In genomic region chr11:59847620-59848019, GRCh38 we compare ENCODE assay signal across 43 cellular contexts. TPM values are rescaled to one million over a fixed set of nuclear protein-coding genes. Genes with fewer than 3 reads are reported as not detected.
"Had no signal": no experiment of that assay in that cellular context is flagged by ENCODE, and none has a peak within 500 bp of the region (broad histone marks: within the 10 kb centered on the region; RNA-seq: fewer than 3 reads in every experiment).

No MANE protein-coding gene starts in this region.

- H3K4me3 ChIP-seq: adrenal gland, ascending aorta, body of pancreas, breast epithelium, cardiac muscle cell had no signal

- H3K36me3 ChIP-seq: adrenal gland, ascending aorta, brain microvascular endothelial cell, breast epithelium, cardiac muscle cell had no signal

- FAIRE-seq: astrocyte, bronchial epithelial cell had no signal

- H3K27ac Mint-ChIP-seq: activated naive CD4-positive, alpha-beta T cell treated with anti-CD3 and anti-CD28 coated beads for 36 hours; activated naive CD4-positive, alpha-beta T cell treated with anti-CD3 and anti-CD28 coated beads, Interleukin-2, amount 10 ng/mL, durations not matched to agents 7 days and 5 days; activated naive CD4-positive, alpha-beta T cell treated with anti-CD3 and anti-CD28 coated beads, Interleukin-2, amount 50 U/mL, for 24 hours; activated naive CD4-positive, alpha-beta T cell treated with anti-CD3 and anti-CD28 coated beads, Interleukin-2, amount 50 U/mL, for 72 hours; activated naive CD8-positive, alpha-beta T cell; activated naive CD8-positive, alpha-beta T cell treated with anti-CD3 and anti-CD28 coated beads for 36 hours; activated naive CD8-positive, alpha-beta T cell treated with anti-CD3 and anti-CD28 coated beads, Interleukin-2, amount 10 ng/mL, durations not matched to agents 7 days and 5 days; activated naive CD8-positive, alpha-beta T cell treated with anti-CD3 and anti-CD28 coated beads, Interleukin-2, amount 50 U/mL, for 24 hours; activated T-cell treated with anti-CD3 and anti-CD28 coated beads, Interleukin-2, amount 50 U/mL, for 24 hours; activated T-cell treated with anti-CD3 and anti-CD28 coated beads, Interleukin-2, amount 50 U/mL, for 72 hours; activated T-helper 1 cell treated with anti-CD3 and anti-CD28 coated beads, Interleukin-12 subunit alpha, Interleukin-12 subunit beta, Interleukin-2, Interleukin-4 antibody, amounts not matched to agents 30 ng/mL and 10 ng/mL and 1 ng/mL, durations not matched to agents 14 hours and 24 hours and 36 hours; activated T-helper 17 cell treated with anti-CD3 and anti-CD28 coated beads, Interleukin-2, amount 50 U/mL, for 72 hours; activated T-helper 2 cell treated with anti-CD3 and anti-CD28 coated beads, Interferon-gamma antibody, Interleukin-2, Interleukin-4, amounts not matched to agents 10 μg/mL and 5 μg/mL and 100 μg/mL, durations not matched to agents 14 hours and 24 hours and 36 hours; brain had no signal

- H3K4me1 ChIP-seq: adrenal gland, ascending aorta, breast epithelium had no signal

- DNase-seq: activated effector memory CD4-positive, alpha-beta T cell treated with anti-CD3 and anti-CD28 coated beads, Interleukin-2, amount 50 U/mL, for 16 hours; activated effector memory CD4-positive, alpha-beta T cell treated with Interleukin-2 at 50 U/mL for 16 hours; activated gamma-delta T cell; activated gamma-delta T cell treated with Interleukin-2 at 50 U/mL for 16 hours; activated naive CD4-positive, alpha-beta T cell; activated naive CD4-positive, alpha-beta T cell treated with anti-CD3 and anti-CD28 coated beads for 36 hours; activated naive CD4-positive, alpha-beta T cell treated with anti-CD3 and anti-CD28 coated beads, Interleukin-2, amount 10 ng/mL, durations not matched to agents 7 days and 5 days; activated naive CD4-positive, alpha-beta T cell treated with anti-CD3 and anti-CD28 coated beads, Interleukin-2, amount 50 U/mL, for 16 hours; activated naive CD4-positive, alpha-beta T cell treated with Interleukin-2 at 50 U/mL for 16 hours; activated naive CD8-positive, alpha-beta T cell treated with anti-CD3 and anti-CD28 coated beads for 36 hours; activated naive CD8-positive, alpha-beta T cell treated with anti-CD3 and anti-CD28 coated beads, Interleukin-2, amount 10 ng/mL, durations not matched to agents 7 days and 5 days; activated naive CD8-positive, alpha-beta T cell treated with anti-CD3 and anti-CD28 coated beads, Interleukin-2, amount 50 U/mL, for 24 hours; activated T-cell treated with anti-CD3 and anti-CD28 coated beads, Interleukin-2, amount 50 U/mL, for 1 hour; activated T-cell treated with anti-CD3 and anti-CD28 coated beads, Interleukin-2, amount 50 U/mL, for 24 hours; activated T-cell treated with anti-CD3 and anti-CD28 coated beads, Interleukin-2, amount 50 U/mL, for 4 hours; activated T-cell treated with anti-CD3 and anti-CD28 coated beads, Interleukin-2, amount 50 U/mL, for 48 hours; activated T-cell treated with anti-CD3 and anti-CD28 coated beads, Interleukin-2, amount 50 U/mL, for 72 hours; adrenal gland; amniotic stem cell; amygdala; anterior cingulate cortex; aorta; body of pancreas; brain microvascular endothelial cell; caudate nucleus; central memory CD4-positive, alpha-beta T cell; cerebellar nuclear complex had no signal

- H3K27me3 ChIP-seq: adrenal gland, ascending aorta, body of pancreas, brain microvascular endothelial cell, breast epithelium, cardiac muscle cell had no signal

- H3K4me3 Mint-ChIP-seq: activated naive CD4-positive, alpha-beta T cell treated with anti-CD3 and anti-CD28 coated beads for 36 hours; activated naive CD4-positive, alpha-beta T cell treated with anti-CD3 and anti-CD28 coated beads, Interleukin-2, amount 10 ng/mL, durations not matched to agents 7 days and 5 days; activated naive CD4-positive, alpha-beta T cell treated with anti-CD3 and anti-CD28 coated beads, Interleukin-2, amount 50 U/mL, for 24 hours; activated naive CD8-positive, alpha-beta T cell; activated naive CD8-positive, alpha-beta T cell treated with anti-CD3 and anti-CD28 coated beads for 36 hours; activated naive CD8-positive, alpha-beta T cell treated with anti-CD3 and anti-CD28 coated beads, Interleukin-2, amount 10 ng/mL, durations not matched to agents 7 days and 5 days; activated naive CD8-positive, alpha-beta T cell treated with anti-CD3 and anti-CD28 coated beads, Interleukin-2, amount 50 U/mL, for 24 hours; activated T-cell treated with anti-CD3 and anti-CD28 coated beads, Interleukin-2, amount 50 U/mL, for 24 hours; activated T-cell treated with anti-CD3 and anti-CD28 coated beads, Interleukin-2, amount 50 U/mL, for 4 hours; activated T-cell treated with anti-CD3 and anti-CD28 coated beads, Interleukin-2, amount 50 U/mL, for 72 hours; activated T-helper 1 cell treated with anti-CD3 and anti-CD28 coated beads, Interleukin-12 subunit alpha, Interleukin-12 subunit beta, Interleukin-2, Interleukin-4 antibody, amounts not matched to agents 30 ng/mL and 10 ng/mL and 1 ng/mL, durations not matched to agents 14 hours and 24 hours and 36 hours; activated T-helper 17 cell treated with anti-CD3 and anti-CD28 coated beads, Interleukin-2, amount 50 U/mL, for 72 hours; brain; central memory CD8-positive, alpha-beta T cell had no signal

- ATAC-seq: activated naive CD4-positive, alpha-beta T cell treated with anti-CD3 and anti-CD28 coated beads, Interleukin-2, amount 50 U/mL, for 72 hours; activated naive CD8-positive, alpha-beta T cell treated with anti-CD3 and anti-CD28 coated beads, Interleukin-2, amount 50 U/mL, for 24 hours; activated T-cell treated with anti-CD3 and anti-CD28 coated beads, Interleukin-2, amount 50 U/mL, for 4 hours; activated T-cell treated with anti-CD3 and anti-CD28 coated beads, Interleukin-2, amount 50 U/mL, for 72 hours; activated T-helper 17 cell treated with anti-CD3 and anti-CD28 coated beads, Interleukin-2, amount 50 U/mL, for 72 hours; body of pancreas had no signal

- H3K27me3 Mint-ChIP-seq: activated naive CD4-positive, alpha-beta T cell treated with anti-CD3 and anti-CD28 coated beads, Interleukin-2, amount 50 U/mL, for 24 hours had no signal

- H3K9me3 ChIP-seq: adrenal gland, ascending aorta, body of pancreas, breast epithelium had no signal

- H3K4me1 Mint-ChIP-seq: activated naive CD4-positive, alpha-beta T cell treated with anti-CD3 and anti-CD28 coated beads, Interleukin-2, amount 10 ng/mL, durations not matched to agents 7 days and 5 days; activated naive CD4-positive, alpha-beta T cell treated with anti-CD3 and anti-CD28 coated beads, Interleukin-2, amount 50 U/mL, for 24 hours; activated naive CD8-positive, alpha-beta T cell treated with anti-CD3 and anti-CD28 coated beads for 36 hours; activated naive CD8-positive, alpha-beta T cell treated with anti-CD3 and anti-CD28 coated beads, Interleukin-2, amount 10 ng/mL, durations not matched to agents 7 days and 5 days; activated naive CD8-positive, alpha-beta T cell treated with anti-CD3 and anti-CD28 coated beads, Interleukin-2, amount 50 U/mL, for 24 hours; activated T-helper 17 cell treated with anti-CD3 and anti-CD28 coated beads, Interleukin-2, amount 50 U/mL, for 72 hours; brain; central memory CD8-positive, alpha-beta T cell had no signal

- H3K27ac ChIP-seq: adrenal gland, ascending aorta, body of pancreas, brain microvascular endothelial cell, breast epithelium, cardiac muscle cell had no signal

- H3K9me3 Mint-ChIP-seq: activated naive CD4-positive, alpha-beta T cell treated with anti-CD3 and anti-CD28 coated beads for 36 hours; activated naive CD4-positive, alpha-beta T cell treated with anti-CD3 and anti-CD28 coated beads, Interleukin-2, amount 50 U/mL, for 24 hours; activated naive CD4-positive, alpha-beta T cell treated with anti-CD3 and anti-CD28 coated beads, Interleukin-2, amount 50 U/mL, for 72 hours; activated naive CD8-positive, alpha-beta T cell treated with anti-CD3 and anti-CD28 coated beads for 36 hours; activated T-cell treated with anti-CD3 and anti-CD28 coated beads, Interleukin-2, amount 50 U/mL, for 24 hours; activated T-cell treated with anti-CD3 and anti-CD28 coated beads, Interleukin-2, amount 50 U/mL, for 4 hours; activated T-helper 17 cell treated with anti-CD3 and anti-CD28 coated beads, Interleukin-2, amount 50 U/mL, for 72 hours; central memory CD8-positive, alpha-beta T cell had no signal

- H3K36me3 Mint-ChIP-seq: activated naive CD4-positive, alpha-beta T cell treated with anti-CD3 and anti-CD28 coated beads, Interleukin-2, amount 10 ng/mL, durations not matched to agents 7 days and 5 days; activated naive CD4-positive, alpha-beta T cell treated with anti-CD3 and anti-CD28 coated beads, Interleukin-2, amount 50 U/mL, for 24 hours; activated naive CD4-positive, alpha-beta T cell treated with anti-CD3 and anti-CD28 coated beads, Interleukin-2, amount 50 U/mL, for 72 hours; activated naive CD8-positive, alpha-beta T cell; activated naive CD8-positive, alpha-beta T cell treated with anti-CD3 and anti-CD28 coated beads for 36 hours; activated naive CD8-positive, alpha-beta T cell treated with anti-CD3 and anti-CD28 coated beads, Interleukin-2, amount 10 ng/mL, durations not matched to agents 7 days and 5 days; brain had no signal

RNA-seq across cellular contexts. Expression of gene CBLIF, which starts 2.3 kb away (rescaled TPM):
- total RNA-seq: activated naive CD4-positive, alpha-beta T cell treated with anti-CD3 and anti-CD28 coated beads for 36 hours; activated naive CD4-positive, alpha-beta T cell treated with anti-CD3 and anti-CD28 coated beads, Interleukin-2, amount 50 U/mL, for 72 hours; activated naive CD8-positive, alpha-beta T cell treated with anti-CD3 and anti-CD28 coated beads for 36 hours; activated naive CD8-positive, alpha-beta T cell treated with anti-CD3 and anti-CD28 coated beads, Interleukin-2, amount 10 ng/mL, durations not matched to agents 7 days and 5 days; activated T-cell treated with anti-CD3 and anti-CD28 coated beads, Interleukin-2, amount 50 U/mL, for 4 hours; activated T-cell treated with anti-CD3 and anti-CD28 coated beads, Interleukin-2, amount 50 U/mL, for 72 hours; activated T-helper 1 cell treated with anti-CD3 and anti-CD28 coated beads, Interleukin-12 subunit alpha, Interleukin-12 subunit beta, Interleukin-2, Interleukin-4 antibody, amounts not matched to agents 30 ng/mL and 10 ng/mL and 1 ng/mL, durations not matched to agents 14 hours and 24 hours and 36 hours; activated T-helper 17 cell treated with anti-CD3 and anti-CD28 coated beads, Interleukin-2, amount 50 U/mL, for 72 hours; activated T-helper 2 cell treated with anti-CD3 and anti-CD28 coated beads, Interferon-gamma antibody, Interleukin-2, Interleukin-4, amounts not matched to agents 10 μg/mL and 5 μg/mL and 100 μg/mL, durations not matched to agents 14 hours and 24 hours and 36 hours; adrenal gland; aorta; astrocyte; body of pancreas; breast epithelium; bronchial epithelial cell; cerebellum; chondrocyte had no signal
- polyA plus RNA-seq: adrenal gland, cardiac muscle cell had no signal

RNA-seq across cellular contexts. Expression of gene TCN1, which starts 18.7 kb away (rescaled TPM):
- total RNA-seq: activated naive CD4-positive, alpha-beta T cell treated with anti-CD3 and anti-CD28 coated beads for 36 hours; activated naive CD4-positive, alpha-beta T cell treated with anti-CD3 and anti-CD28 coated beads, Interleukin-2, amount 50 U/mL, for 72 hours; activated naive CD8-positive, alpha-beta T cell treated with anti-CD3 and anti-CD28 coated beads for 36 hours; activated naive CD8-positive, alpha-beta T cell treated with anti-CD3 and anti-CD28 coated beads, Interleukin-2, amount 10 ng/mL, durations not matched to agents 7 days and 5 days; activated T-cell treated with anti-CD3 and anti-CD28 coated beads, Interleukin-2, amount 50 U/mL, for 4 hours; activated T-cell treated with anti-CD3 and anti-CD28 coated beads, Interleukin-2, amount 50 U/mL, for 72 hours; activated T-helper 1 cell treated with anti-CD3 and anti-CD28 coated beads, Interleukin-12 subunit alpha, Interleukin-12 subunit beta, Interleukin-2, Interleukin-4 antibody, amounts not matched to agents 30 ng/mL and 10 ng/mL and 1 ng/mL, durations not matched to agents 14 hours and 24 hours and 36 hours; activated T-helper 17 cell treated with anti-CD3 and anti-CD28 coated beads, Interleukin-2, amount 50 U/mL, for 72 hours; aorta; ascending aorta; cardiac muscle cell; cerebellum; chondrocyte had no signal
- polyA plus RNA-seq: adrenal gland, aorta, cardiac muscle cell had no signal

RNA-seq across cellular contexts. Expression of gene OOSP3, which starts 31.0 kb away (rescaled TPM):
- total RNA-seq: activated naive CD4-positive, alpha-beta T cell treated with anti-CD3 and anti-CD28 coated beads for 36 hours; activated naive CD4-positive, alpha-beta T cell treated with anti-CD3 and anti-CD28 coated beads, Interleukin-2, amount 50 U/mL, for 72 hours; activated naive CD8-positive, alpha-beta T cell treated with anti-CD3 and anti-CD28 coated beads for 36 hours; activated naive CD8-positive, alpha-beta T cell treated with anti-CD3 and anti-CD28 coated beads, Interleukin-2, amount 10 ng/mL, durations not matched to agents 7 days and 5 days; activated T-cell treated with anti-CD3 and anti-CD28 coated beads, Interleukin-2, amount 50 U/mL, for 4 hours; activated T-cell treated with anti-CD3 and anti-CD28 coated beads, Interleukin-2, amount 50 U/mL, for 72 hours; activated T-helper 1 cell treated with anti-CD3 and anti-CD28 coated beads, Interleukin-12 subunit alpha, Interleukin-12 subunit beta, Interleukin-2, Interleukin-4 antibody, amounts not matched to agents 30 ng/mL and 10 ng/mL and 1 ng/mL, durations not matched to agents 14 hours and 24 hours and 36 hours; activated T-helper 17 cell treated with anti-CD3 and anti-CD28 coated beads, Interleukin-2, amount 50 U/mL, for 72 hours; activated T-helper 2 cell treated with anti-CD3 and anti-CD28 coated beads, Interferon-gamma antibody, Interleukin-2, Interleukin-4, amounts not matched to agents 10 μg/mL and 5 μg/mL and 100 μg/mL, durations not matched to agents 14 hours and 24 hours and 36 hours; adrenal gland; aorta; ascending aorta; astrocyte; body of pancreas; breast epithelium; bronchial epithelial cell; cardiac muscle cell; cerebellum; chondrocyte had no signal
- polyA plus RNA-seq: adipose tissue, adrenal gland, aorta, cardiac muscle cell had no signal
